In the genomic region with DNA sequence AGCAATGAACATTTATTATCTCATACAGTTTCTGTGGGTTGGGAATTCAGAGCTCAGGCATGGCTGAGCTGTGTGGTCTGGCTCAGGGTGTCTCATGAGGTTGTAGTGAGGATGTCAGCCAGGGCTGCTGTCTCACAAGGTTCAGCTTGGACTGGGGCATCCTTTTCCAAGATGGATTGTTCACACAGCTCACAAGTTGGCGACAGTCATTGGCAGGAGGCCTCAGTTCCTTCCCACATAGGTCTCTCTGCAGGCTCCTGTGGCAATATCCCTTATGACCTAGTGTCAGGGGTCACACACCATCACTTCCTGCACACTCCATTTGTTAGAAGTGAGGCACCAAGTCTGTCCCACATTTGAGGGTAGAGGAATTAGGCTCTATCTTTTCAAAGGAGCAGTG, we compare ENCODE assay signal across 25 cellular contexts. TPM values are rescaled to one million over a fixed set of nuclear protein-coding genes. Genes with fewer than 3 reads are reported as not detected.
DNase-seq lines count a peak whose midpoint lies in the region; ATAC-seq lines count a peak whose summit lies in the region.
"Had no signal": no experiment of that assay in that cellular context is flagged by ENCODE, and none has a peak within 500 bp of the region (broad histone marks: within the 10 kb centered on the region; RNA-seq: fewer than 3 reads in every experiment).

No MANE protein-coding gene starts in this region.

- H3K36me3 ChIP-seq in GM23248 (ENCODE audit: low read depth) (no peaks in the 10 kb centered on the region), MG63 (no peaks in the 10 kb centered on the region)
- H3K36me3 ChIP-seq: BLaER1 treated with 17β-estradiol and CSF1 and Interleukin-3, amounts not matched to agents 10 nM and 100 nM; gastrocnemius medialis; HAP-1; neural progenitor cell; spleen; transverse colon had no signal

- H3K9me3 ChIP-seq in GM23248 (ENCODE audit: low read depth): no peaks in the 10 kb centered on the region
- H3K9me3 ChIP-seq in MG63: no peaks in the 10 kb centered on the region
- H3K9me3 ChIP-seq: gastrocnemius medialis, HAP-1, spleen, transverse colon had no signal

- no peak overlapping the region for H3K9ac ChIP-seq in GM23248
- H3K9ac ChIP-seq: BLaER1 treated with 17β-estradiol and CSF1 and Interleukin-3, amounts not matched to agents 10 nM and 100 nM; KMS-11; neural progenitor cell had no signal

- no peaks in the 10 kb centered on the region for H3K79me2 ChIP-seq in GM23248 (ENCODE audit: insufficient read depth)

- H3K27me3 ChIP-seq in GM23248 (replicated peaks; ENCODE audit: insufficient read depth) (peaks cover 4% of the 10 kb centered on the region), MG63 (no peaks in the 10 kb centered on the region)
- H3K27me3 ChIP-seq: BLaER1 treated with 17β-estradiol and CSF1 and Interleukin-3, amounts not matched to agents 10 nM and 100 nM; dorsolateral prefrontal cortex; gastrocnemius medialis; neural progenitor cell; transverse colon had no signal

- peak; percentile 60 for DNase-seq in GM23248
- DNase-seq in MG63: peak; percentile 73
- peak; percentile 12 for DNase-seq in ecto neural progenitor cell (ENCODE audit: low spot score)
- DNase-seq in sciatic nerve (ENCODE audit: low spot score): peak; percentile 53
- DNase-seq in kidney tubule cell (ENCODE audit: low spot score): no peak
- DNase-seq in KBM-7: no peak
- DNase-seq: activated B cell treated with CpG ODN at 0.5 μM for 24 hours; activated CD4-positive, alpha-beta T cell treated with anti-CD3 and anti-CD28 coated beads, Interleukin-2, amount 50 U/mL, for 1 hour; activated CD8-positive, alpha-beta memory T cell treated with anti-CD3 and anti-CD28 coated beads, Interleukin-2, amount 10 ng/mL, durations not matched to agents 7 days and 5 days; activated naive CD4-positive, alpha-beta T cell treated with anti-CD3 and anti-CD28 coated beads for 36 hours; central memory CD4-positive, alpha-beta T cell; dorsolateral prefrontal cortex; gastrocnemius medialis; NCI-H146; right cardiac atrium; spleen; stimulated activated CD4-positive, alpha-beta T cell treated with anti-CD3 and anti-CD28 coated beads, Interleukin-2, amount 100 ng/mL, for 24 hours; T-helper 9 cell; transverse colon had no signal

- peaks cover 6% of the 10 kb centered on the region; the same call in 1 of the 2 replicates for H3F3A ChIP-seq in GM23248 (ENCODE audit: insufficient read depth)

- H3K27ac ChIP-seq in GM23248: peak overlapping the region; percentile 28; the same call in 1 of the 2 replicates
- H3K27ac ChIP-seq: BLaER1 treated with 17β-estradiol and CSF1 and Interleukin-3, amounts not matched to agents 10 nM and 100 nM; dorsolateral prefrontal cortex; gastrocnemius medialis; KMS-11; neural progenitor cell; spleen; transverse colon had no signal

- H4K20me1 ChIP-seq in GM23248 (ENCODE audit: insufficient read depth): no peaks in the 10 kb centered on the region
- H4K20me1 ChIP-seq: BLaER1 treated with 17β-estradiol and CSF1 and Interleukin-3, amounts not matched to agents 10 nM and 100 nM had no signal

- intact Hi-C loops in sciatic nerve (cut with DNase I): no loop called here

- peaks cover 5% of the 10 kb centered on the region; the same call in 1 of the 2 replicates for H3K4me1 ChIP-seq in GM23248 (ENCODE audit: insufficient read depth)
- H3K4me1 ChIP-seq: gastrocnemius medialis, HAP-1, neural progenitor cell, spleen, transverse colon had no signal

- in situ Hi-C loops in GM23248 (cut with MboI) (no loop called here), KBM-7 (cut with MboI; ENCODE audit: low pct_unique_long_range_greater_than_20kb, low sequenced_read_pairs) (no loop called here)

- H2AFZ ChIP-seq in GM23248: no peak overlapping the region
- H2AFZ ChIP-seq: neural progenitor cell had no signal

- H3K9me2 ChIP-seq in GM23248 (ENCODE audit: insufficient read depth): no peaks in the 10 kb centered on the region

- H3K4me3 ChIP-seq in GM23248: no peak overlapping the region
- H3K4me3 ChIP-seq in MG63: no peak overlapping the region
- H3K4me3 ChIP-seq: BLaER1 treated with 17β-estradiol and CSF1 and Interleukin-3, amounts not matched to agents 10 nM and 100 nM; dorsolateral prefrontal cortex; gastrocnemius medialis; HAP-1; neural progenitor cell; spleen; transverse colon had no signal

- H3K4me2 ChIP-seq in GM23248 (ENCODE audit: unreplicated experiment): no peak overlapping the region
- H3K4me2 ChIP-seq: BLaER1 treated with 17β-estradiol and CSF1 and Interleukin-3, amounts not matched to agents 10 nM and 100 nM; KMS-11; neural progenitor cell had no signal

- WGBS in GM23248 (ENCODE audit: low coverage in 1 of 2, low lambda C conversion rate in 2 of 2, missing lambda C conversion rate in 2 of 2), 2 experiments: 29 to 35% methylated on average over 1 of the region's 1 CpG

- ATAC-seq in sciatic nerve (peak; percentile 75), HG03135 (IDR thresholded peaks at IDR 0.05; ENCODE audit: unreplicated experiment) (no peak)
- ATAC-seq: activated CD8-positive, alpha-beta memory T cell treated with anti-CD3 and anti-CD28 coated beads, Interleukin-2, amount 10 ng/mL, durations not matched to agents 7 days and 5 days; gastrocnemius medialis; Panc1; right cardiac atrium had no signal

RNA-seq across cellular contexts. Expression of gene RPLP1, which starts 56.0 kb away (rescaled TPM):
- total RNA-seq in GM23248 (2014; rRNA removed; shearing (Covaris generic)): 167 and 172 TPM in 2 replicates
- polyA plus RNA-seq in GM23248 (2016; fragmentation: Nextera tagmentation; extraction: Ambion mirVana): 952 and 963 TPM in 2 replicates
- 100 and 227 TPM in 2 replicates for total RNA-seq in MG63 (2014; rRNA removed; shearing (Covaris generic); ENCODE audit: low replicate concordance)
- 1,014 TPM for total RNA-seq in sciatic nerve

Comparison
In these comparisons a context has a peak if more than half of its experiments do, and no peak if none do; other contexts are left out.
1. DNase-seq: peak in GM23248 (single experiment), MG63 (single experiment), ecto neural progenitor cell (single experiment) and sciatic nerve (single experiment); none in kidney tubule cell (single experiment) and KBM-7 (single experiment).